In genomic region chr11:73498343-73498742, GRCh38 we compare ENCODE assay signal across 19 cellular contexts.
A peak's percentile ranks its signal among the peaks of the same experiment; 100 is the strongest.
DNase-seq lines count a peak whose midpoint lies in the region; ATAC-seq, FAIRE-seq and TF ChIP-seq lines count a peak whose summit lies in the region.
"Had no signal": no experiment of that assay in that cellular context is flagged by ENCODE, and none has a peak within 500 bp of the region (broad histone marks: within the 10 kb centered on the region; RNA-seq: fewer than 3 reads in every experiment).

No MANE protein-coding gene starts in this region.

- DNase-seq in ELF-1 (ENCODE audit: low read depth, low spot score) (peak; percentile 39), NCI-H82 (lab: John Stamatoyannopoulos, UW) (peak; percentile 67), H1 (ENCODE audit: low read depth in 1 of 2, low spot score in 2 of 2) (no peak), neuronal stem cell (ENCODE audit: low spot score) (no peak), nephron progenitor cell (no peak), DMS114 treated with DMSO at 0.1 percent for 48 hours (lab: John Stamatoyannopoulos, UW; ENCODE audit: unreplicated experiment) (no peak)
- DNase-seq: C1 segment of cervical spinal cord; Calu3; CD4-positive, alpha-beta memory T cell; COR-L47; DMS79; EL; GF-D8; GOT3; H7; HCEC 1CT had no signal

- 90% methylated on average over 6 of the region's 6 CpGs; no CpG with 5 or more reads in 1 of the 2 experiments for WGBS in H1 (ENCODE audit: extremely low coverage in 1 of 2, insufficient coverage in 1 of 2, insufficient read length in 1 of 2, insufficient replicate concordance in 2 of 2, low coverage in 1 of 2, low lambda C conversion rate in 2 of 2, missing lambda C conversion rate in 1 of 2), 2 experiments
- no CpG with 5 or more reads among the region's 6 CpGs for WGBS in neuronal stem cell (ENCODE audit: extremely low coverage in 2 of 2, insufficient read length in 2 of 2, insufficient replicate concordance in 1 of 2), 2 donors

- H3K14ac ChIP-seq in H1 (ENCODE audit: insufficient read length) (no peak overlapping the region), neuronal stem cell (ENCODE audit: low read length) (peak overlapping the region; percentile 67)

- no peak overlapping the region for H4K8ac ChIP-seq in H1 (ENCODE audit: extremely low read depth, insufficient read depth, low read length)
- peak overlapping the region; percentile 74 for H4K8ac ChIP-seq in neuronal stem cell (ENCODE audit: low read depth, low read length)

- no peak overlapping the region for H3K23ac ChIP-seq in H1 (ENCODE audit: insufficient read length)
- peak overlapping the region; percentile 37 for H3K23ac ChIP-seq in neuronal stem cell (ENCODE audit: low read depth, low read length, poor library complexity)

- H3K9me3 Mint-ChIP-seq in nephron progenitor cell, result peaks cover 70% of the 10 kb centered on the region

- H3K56ac ChIP-seq in H1 (replicated peaks; ENCODE audit: insufficient read length, low read depth, low read length), result no peak overlapping the region

- H2BK5ac ChIP-seq in H1 (ENCODE audit: low read depth, low read length), result no peak overlapping the region
- H2BK5ac ChIP-seq in neuronal stem cell (ENCODE audit: low read length), result no peak overlapping the region

- H3K79me2 ChIP-seq in H1 (ENCODE audit: control insufficient read depth in 1 of 2, insufficient read depth in 2 of 2, low read length in 2 of 2), result peaks cover 0 to 3% of the 10 kb centered on the region in 2 experiments; a peak in 1 of 4 replicates

- no peak overlapping the region for H3K27ac Mint-ChIP-seq in nephron progenitor cell
- H3K27ac Mint-ChIP-seq: CD4-positive, alpha-beta memory T cell had no signal

- POLR2A ChIA-PET in H1 (lab: Charles Lee; ENCODE audit: partially characterized antibody), result interaction anchor here (1.0 to 1.3 kb wide), 2 partner anchors 9 to 23 kb away, joined by 3 read pairs; no protein-coding TSS in a partner anchor

- H3K36me3 Mint-ChIP-seq in nephron progenitor cell (ENCODE audit: low read depth), result peaks cover 82% of the 10 kb centered on the region

- no peaks in the 10 kb centered on the region for H3K9me3 ChIP-seq in H1 (ENCODE audit: insufficient read depth in 2 of 2, low read depth in 1 of 2, low read length in 1 of 2)
- H3K9me3 ChIP-seq in neuronal stem cell (replicated peaks in 1 of 2; ENCODE audit: control insufficient read depth in 2 of 2, insufficient read depth in 1 of 2, low read depth in 1 of 2, low read length in 2 of 2), result peaks cover 0 to 22% of the 10 kb centered on the region in 2 donors

- FAIRE-seq in H1 (lab: Jason Lieb, UNC), result no peak
- FAIRE-seq: GM12891 had no signal

- TF ChIP-seq POLR2A in H1 (IDR thresholded peaks at IDR 0.05; ENCODE audit: control extremely low read depth in 1 of 2, low read depth in 2 of 2, low read length in 2 of 2), result no peak

- peaks cover 0 to 8% (median 3%) of the 10 kb centered on the region in 4 experiments; a peak in 4 of 7 replicates for H3K4me1 ChIP-seq in H1 (replicated peaks in 1 of 4; ENCODE audit: control insufficient read depth in 3 of 4, insufficient read depth in 4 of 4, low read length in 3 of 4)
- peaks cover 6 to 9% of the 10 kb centered on the region in 2 donors for H3K4me1 ChIP-seq in neuronal stem cell (ENCODE audit: control insufficient read depth in 2 of 2, insufficient read depth in 1 of 2, low read depth in 1 of 2, low read length in 2 of 2)

- H3K79me1 ChIP-seq in H1 (ENCODE audit: low read depth, low read length) (no peaks in the 10 kb centered on the region; the same call in 1 of the 2 replicates), neuronal stem cell (ENCODE audit: low read depth, low read length) (peaks cover 1% of the 10 kb centered on the region)

- H3K27ac ChIP-seq in H1 (ENCODE audit: low read depth, low read length) (no peak overlapping the region), neuronal stem cell (replicated peaks; ENCODE audit: low read length) (no peak overlapping the region)

- H3K18ac ChIP-seq in H1 (ENCODE audit: extremely low read depth, low read length) (peak overlapping the region; percentile 72; the same call in 1 of the 2 replicates), neuronal stem cell (ENCODE audit: low read length) (peak overlapping the region; percentile 60)

- CTCF ChIA-PET in H1 (lab: Charles Lee; ENCODE audit: partially characterized antibody), result interaction anchor here (1.4 kb wide), 1 partner anchor 65 kb away, joined by 3 read pairs; no protein-coding TSS in a partner anchor

- H3K36me3 ChIP-seq in H1 (ENCODE audit: control insufficient read depth in 2 of 4, insufficient read depth in 4 of 4, low read length in 3 of 4) (no peaks in the 10 kb centered on the region), neuronal stem cell (replicated peaks in 1 of 2; ENCODE audit: control insufficient read depth in 2 of 2, insufficient read depth in 2 of 2, low read length in 2 of 2) (peaks cover 0 to 5% of the 10 kb centered on the region in 2 donors)

- no peak overlapping the region for H3K4me3 Mint-ChIP-seq in nephron progenitor cell
- H3K4me3 Mint-ChIP-seq: CD4-positive, alpha-beta memory T cell had no signal

- no peak overlapping the region for H3K4me2 ChIP-seq in H1 (ENCODE audit: insufficient read depth in 1 of 2, low read depth in 2 of 2, low read length in 2 of 2)
- no peak overlapping the region for H3K4me2 ChIP-seq in neuronal stem cell (ENCODE audit: insufficient read depth, low read length, poor library complexity, severe bottlenecking)

- no peak overlapping the region for H2AFZ ChIP-seq in H1 (ENCODE audit: low read length)
- no peak overlapping the region for H2AFZ ChIP-seq in neuronal stem cell (ENCODE audit: low read length)

- no peak overlapping the region for H4K5ac ChIP-seq in H1 (ENCODE audit: insufficient read length, low read depth, low read length)

- no peaks in the 10 kb centered on the region for H3K23me2 ChIP-seq in H1 (ENCODE audit: low read depth, low read length)

- H4K20me1 ChIP-seq in H1 (replicated peaks in 1 of 2; ENCODE audit: control insufficient read depth in 1 of 2, insufficient read depth in 2 of 2, low read length in 2 of 2), result no peaks in the 10 kb centered on the region

- H2BK120ac ChIP-seq in H1 (replicated peaks; ENCODE audit: low read depth, low read length), result no peak overlapping the region
- no peak overlapping the region for H2BK120ac ChIP-seq in neuronal stem cell (ENCODE audit: low read depth, low read length)

- H4K91ac ChIP-seq in H1 (replicated peaks; ENCODE audit: insufficient read length, low read length) (no peak overlapping the region), neuronal stem cell (ENCODE audit: low read depth, low read length, poor library complexity) (no peak overlapping the region)

- H3K4me1 Mint-ChIP-seq in nephron progenitor cell, result peaks cover 17% of the 10 kb centered on the region

- H3K4ac ChIP-seq in H1 (replicated peaks; ENCODE audit: insufficient read length, low read depth, low read length), result no peak overlapping the region
- no peak overlapping the region for H3K4ac ChIP-seq in neuronal stem cell (ENCODE audit: low read length)

- no peak overlapping the region for H2BK20ac ChIP-seq in H1 (ENCODE audit: low read length)

- H3K27me3 ChIP-seq in H1 (replicated peaks in 1 of 4; ENCODE audit: control insufficient read depth in 3 of 4, extremely low read depth in 1 of 4, insufficient read depth in 3 of 4, low read length in 3 of 4) (no peaks in the 10 kb centered on the region), neuronal stem cell (ENCODE audit: control insufficient read depth in 3 of 3, insufficient read depth in 3 of 3, low read depth in 1 of 3, low read length in 3 of 3) (no peaks in the 10 kb centered on the region)

- H2BK12ac ChIP-seq in H1 (ENCODE audit: low read depth, low read length) (no peak overlapping the region), neuronal stem cell (ENCODE audit: low read length) (no peak overlapping the region)

- no peak for TF ChIP-seq EP300 in H1 (IDR thresholded peaks at IDR 0.05; ENCODE audit: borderline replicate concordance in 1 of 2, low read depth in 2 of 2, low read length in 2 of 2)

- TF ChIP-seq CTCF in H1 (IDR thresholded peaks at IDR 0.05; ENCODE audit: control extremely low read depth in 1 of 3, insufficient read depth in 1 of 3, low read depth in 1 of 3, low read length in 3 of 3) (no peak), nephron progenitor cell (IDR thresholded peaks at IDR 0.05) (no peak)

- H2AK5ac ChIP-seq in H1 (ENCODE audit: low read depth, low read length) (no peak overlapping the region), neuronal stem cell (ENCODE audit: low read depth, low read length) (no peak overlapping the region)

- H3K9ac ChIP-seq in H1 (replicated peaks in 1 of 4; ENCODE audit: extremely low read depth in 1 of 4, low read depth in 3 of 4, low read length in 3 of 4) (no peak overlapping the region), neuronal stem cell (ENCODE audit: low read depth, low read length, poor library complexity) (no peak overlapping the region)

- ATAC-seq in HG02678 (IDR thresholded peaks at IDR 0.05; ENCODE audit: unreplicated experiment), result no peak
- no peak for ATAC-seq in GM21423 (IDR thresholded peaks at IDR 0.05; ENCODE audit: unreplicated experiment)

- no peak for TF ChIP-seq RAD21 in H1 (IDR thresholded peaks at IDR 0.05 in 1 of 2, conservative IDR thresholded peaks at IDR 0.05 in 1 of 2; ENCODE audit: low read depth in 2 of 2, low read length in 2 of 2)

- peaks cover 3% of the 10 kb centered on the region for H3K27me3 Mint-ChIP-seq in nephron progenitor cell (ENCODE audit: low read depth, poor library complexity)
- H3K27me3 Mint-ChIP-seq: CD4-positive, alpha-beta memory T cell had no signal

- H3K4me3 ChIP-seq in H1 (ENCODE audit: extremely low read depth in 1 of 4, insufficient read depth in 2 of 4, low read depth in 3 of 4, low read length in 4 of 4), result no peak overlapping the region
- H3K4me3 ChIP-seq in neuronal stem cell (ENCODE audit: low read length in 2 of 2), result no peak overlapping the region

- no peak overlapping the region for H2BK15ac ChIP-seq in H1 (ENCODE audit: low read length)
- H2BK15ac ChIP-seq in neuronal stem cell (ENCODE audit: low read length), result no peak overlapping the region

TF ChIP-seq in H1, 55 proteins besides CTCF, POLR2A, EP300 and RAD21 (continues in another document):
- TF ChIP-seq PHF8 (conservative IDR thresholded peaks at IDR 0.05; ENCODE audit: low read depth, low read length), result no peak
- no peak for TF ChIP-seq BCL11A (IDR thresholded peaks at IDR 0.05; ENCODE audit: low read depth in 2 of 2, low read length in 2 of 2)
- no peak for TF ChIP-seq ZNF274 (IDR thresholded peaks at IDR 0.05; ENCODE audit: borderline replicate concordance, extremely low read depth, low read length)
- TF ChIP-seq SP2 (IDR thresholded peaks at IDR 0.05; ENCODE audit: low read length), result no peak
- TF ChIP-seq ATF3 (IDR thresholded peaks at IDR 0.05; ENCODE audit: insufficient read depth, low read depth, low read length), result no peak
- TF ChIP-seq TAF1 (IDR thresholded peaks at IDR 0.05; ENCODE audit: low read depth, low read length), result no peak
- no peak for TF ChIP-seq HDAC6 (IDR thresholded peaks at IDR 0.05; ENCODE audit: low read depth, low read length)
- no peak for TF ChIP-seq SIN3A (conservative IDR thresholded peaks at IDR 0.05 in 1 of 2, IDR thresholded peaks at IDR 0.05 in 1 of 2; ENCODE audit: low read depth in 1 of 2, low read length in 2 of 2)

Comparison
In these comparisons a context has a peak if more than half of its experiments do, and no peak if none do; other contexts are left out.
1. DNase-seq: peak in ELF-1 (single experiment) and NCI-H82 (single experiment); none in H1 (0 of 2), neuronal stem cell (single experiment), nephron progenitor cell (single experiment) and DMS114 treated with DMSO at 0.1 percent for 48 hours (single experiment).